Comparison of ENCODE assay signal across 10 cellular contexts in the genomic region with DNA sequence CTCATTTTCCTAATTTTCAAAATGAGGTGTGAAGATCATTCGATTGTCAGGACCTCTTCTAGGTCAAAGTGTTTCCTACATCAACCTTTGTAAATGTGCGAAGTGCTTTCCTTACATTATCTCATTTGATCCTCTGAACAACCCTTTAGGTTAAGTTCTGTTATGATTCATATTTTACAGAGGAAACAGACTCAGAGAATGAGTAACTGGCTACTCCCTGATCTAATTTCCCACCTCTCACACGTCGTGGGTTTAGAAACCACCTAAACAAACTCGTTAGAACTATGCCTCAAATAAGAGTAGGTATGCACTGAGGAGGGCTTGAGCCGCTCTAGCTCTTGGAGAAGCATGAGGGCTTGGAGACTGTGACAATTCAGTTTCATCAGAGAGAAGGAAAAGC.
DNase-seq lines count a peak whose midpoint lies in the region; ATAC-seq and TF ChIP-seq lines count a peak whose summit lies in the region.
"Had no signal": no experiment of that assay in that cellular context is flagged by ENCODE, and none has a peak within 500 bp of the region (broad histone marks: within the 10 kb centered on the region; RNA-seq: fewer than 3 reads in every experiment).

No MANE protein-coding gene starts in this region.

- H3K27ac ChIP-seq in lower lobe of right lung (no peak overlapping the region), adrenal gland (no peak overlapping the region)

- CTCF ChIA-PET in T-cell (lab: Charles Lee), result no interaction called here

- peaks cover 0 to 4% (median 0%) of the 10 kb centered on the region in 3 donors for H3K9me3 Mint-ChIP-seq in T-cell
- H3K9me3 Mint-ChIP-seq: endodermal cell had no signal

- H3K27me3 ChIP-seq in lower lobe of right lung (ENCODE audit: low read depth) (no peaks in the 10 kb centered on the region), adrenal gland (no peaks in the 10 kb centered on the region)
- H3K27me3 ChIP-seq: MG63 had no signal

- POLR2A ChIA-PET in T-cell (lab: Charles Lee), result no interaction called here

- no peaks in the 10 kb centered on the region for H3K36me3 Mint-ChIP-seq in T-cell

- no peak overlapping the region for H3K4me3 Mint-ChIP-seq in T-cell
- H3K4me3 Mint-ChIP-seq: endodermal cell had no signal

- no peak for TF ChIP-seq POLR2A in adrenal gland (IDR thresholded peaks at IDR 0.05)

- H3K27ac Mint-ChIP-seq in T-cell, result peak overlapping the region; percentile 69 to 71
- H3K27ac Mint-ChIP-seq: endodermal cell had no signal

- DNase-seq in CD1c-positive myeloid dendritic cell (ENCODE audit: extremely low spot score), result peak; percentile 32
- no peak for DNase-seq in T-cell
- no peak for DNase-seq in SHP77 treated with DMSO at 0.1 percent for 48 hours (lab: John Stamatoyannopoulos, UW)
- DNase-seq in lower lobe of right lung, result no peak
- no peak for DNase-seq in adrenal gland
- DNase-seq in SK-N-DZ (ENCODE audit: low spot score), result no peak
- DNase-seq: endodermal cell, MG63 had no signal

- intact Hi-C loops in lower lobe of right lung (cut with DNase I), result no loop called here
- intact Hi-C loops in adrenal gland (cut with DNase I), result loop anchor here in 1 of 2 donors (10.0 kb wide), 1 partner anchor 463 kb away; no protein-coding TSS in a partner anchor

- H3K36me3 ChIP-seq in lower lobe of right lung, result no peaks in the 10 kb centered on the region
- H3K36me3 ChIP-seq in adrenal gland (replicated peaks in 1 of 2), result no peaks in the 10 kb centered on the region
- H3K36me3 ChIP-seq: MG63 had no signal

- H3K27me3 Mint-ChIP-seq in T-cell, result no peaks in the 10 kb centered on the region

- H3K4me1 ChIP-seq in lower lobe of right lung (no peaks in the 10 kb centered on the region), adrenal gland (replicated peaks in 1 of 2) (no peaks in the 10 kb centered on the region)

- ATAC-seq in GM18873 (IDR thresholded peaks at IDR 0.05; ENCODE audit: low FRiP score, unreplicated experiment) (peak; percentile 67), T-cell (replicated peaks in 1 of 4) (peak; percentile 52 to 79 (median 62)), esophagus mucosa (peak; percentile 82), lower lobe of right lung (no peak)

- peaks cover 12 to 21% (median 16%) of the 10 kb centered on the region in 3 donors for H3K4me1 Mint-ChIP-seq in T-cell
- H3K4me1 Mint-ChIP-seq: endodermal cell had no signal

- H3K4me3 ChIP-seq in lower lobe of right lung, result no peak overlapping the region
- H3K4me3 ChIP-seq in adrenal gland, result no peak overlapping the region
- H3K4me3 ChIP-seq: MG63 had no signal

- H3K9me3 ChIP-seq in lower lobe of right lung, result no peaks in the 10 kb centered on the region
- H3K9me3 ChIP-seq in adrenal gland (replicated peaks in 1 of 3), result no peaks in the 10 kb centered on the region

- 65 to 81% (median 80%) methylated on average over 6 of the region's 6 CpGs for WGBS in adrenal gland, 4 donors

- TF ChIP-seq CTCF in lower lobe of right lung (IDR thresholded peaks at IDR 0.05), result no peak
- no peak for TF ChIP-seq CTCF in adrenal gland (IDR thresholded peaks at IDR 0.05)

Comparison
In these comparisons a context has a peak if more than half of its experiments do, and no peak if none do; other contexts are left out.
1. ATAC-seq: peak in GM18873 (single experiment), T-cell (4 of 4) and esophagus mucosa (single experiment); none in lower lobe of right lung (0 of 2).